Comparison of ENCODE assay signal across 16 cellular contexts in genomic region chr9:113863345-113863744, GRCh38. TPM values are rescaled to one million over a fixed set of nuclear protein-coding genes. Genes with fewer than 3 reads are reported as not detected.
DNase-seq lines count a peak whose midpoint lies in the region; ATAC-seq and TF ChIP-seq lines count a peak whose summit lies in the region.
"Had no signal": no experiment of that assay in that cellular context is flagged by ENCODE, and none has a peak within 500 bp of the region (broad histone marks: within the 10 kb centered on the region; RNA-seq: fewer than 3 reads in every experiment).

No MANE protein-coding gene starts in this region.

- H3K4me1 ChIP-seq in mucosa of descending colon (ENCODE audit: low read depth) = no peaks in the 10 kb centered on the region
- H3K4me1 ChIP-seq: BLaER1, Caco-2 had no signal

- DNase-seq in DMS53 (lab: John Stamatoyannopoulos, UW) = peak; percentile 6
- no peak for DNase-seq in DMS53 treated with DMSO at 0.1 percent for 48 hours (lab: John Stamatoyannopoulos, UW; ENCODE audit: unreplicated experiment)
- peak; percentile 31 to 34 for DNase-seq in dermis microvascular lymphatic vessel endothelial cell (ENCODE audit: low read depth in 2 of 2)
- no peak for DNase-seq in mucosa of descending colon
- no peak for DNase-seq in NCI-H1092 treated with DMSO at 0.1 percent for 48 hours (lab: John Stamatoyannopoulos, UW)
- no peak for DNase-seq in NCI-H1105 treated with DMSO at 0.1 percent for 48 hours (lab: John Stamatoyannopoulos, UW)
- DNase-seq: Caco-2; CD4-positive, CD25-positive, alpha-beta regulatory T cell; CD8-positive, alpha-beta T cell; DMS153; DMS79 treated with DMSO at 0.1 percent for 48 hours; GF-D8; H9 had no signal

- H3K4me3 ChIP-seq in mucosa of descending colon = no peak overlapping the region
- H3K4me3 ChIP-seq: BLaER1, GM23338 had no signal

- no peak for TF ChIP-seq CTCF in mucosa of descending colon (IDR thresholded peaks at IDR 0.05)

- intact Hi-C loops in mucosa of descending colon (cut with DNase I, micrococcal nuclease) = no loop called here

- no peaks in the 10 kb centered on the region for H3K36me3 ChIP-seq in mucosa of descending colon (ENCODE audit: low read depth)
- H3K36me3 ChIP-seq: BLaER1 had no signal

- ATAC-seq in mucosa of descending colon = peak; percentile 33
- ATAC-seq: CD8-positive, alpha-beta T cell; GM23338; HCT116 had no signal

- no peaks in the 10 kb centered on the region for H3K9me3 ChIP-seq in mucosa of descending colon
- H3K9me3 ChIP-seq: BLaER1, Caco-2 had no signal

RNA-seq across cellular contexts. Expression of gene ZNF618, which starts 12.8 kb away (rescaled TPM):
- total RNA-seq in dermis microvascular lymphatic vessel endothelial cell = 6.8 and 10.5 TPM in 2 replicates
- 1 to 10 TPM; 2.7 to 6.2 (median 3.7) TPM for total RNA-seq in mucosa of descending colon

Comparison
In these comparisons a context has a peak if more than half of its experiments do, and no peak if none do; other contexts are left out.
1. DNase-seq: peak in DMS53 (single experiment) and dermis microvascular lymphatic vessel endothelial cell (2 of 2); none in DMS53 treated with DMSO at 0.1 percent for 48 hours (single experiment), mucosa of descending colon (0 of 3), NCI-H1092 treated with DMSO at 0.1 percent for 48 hours (single experiment) and NCI-H1105 treated with DMSO at 0.1 percent for 48 hours (single experiment).